In genomic region chr6:135260612-135261011, GRCh38 we compare ENCODE assay signal across 9 cellular contexts.
"Had no signal": no experiment of that assay in that cellular context is flagged by ENCODE, and none has a peak within 500 bp of the region (broad histone marks: within the 10 kb centered on the region; RNA-seq: fewer than 3 reads in every experiment).

No MANE protein-coding gene starts in this region.

- FAIRE-seq: HepG2 had no signal

- H3K27ac Mint-ChIP-seq: IgD-negative memory B cell had no signal

- H3K36me3 ChIP-seq: HAP-1 had no signal

- H3K4me3 ChIP-seq: GM23248, HAP-1 had no signal

- H3K27ac ChIP-seq: GM23248, HL-60 had no signal

- H2AFZ ChIP-seq: GM23248 had no signal

- DNase-seq: GM23248, GOT3, H7, KG1 had no signal

- H3K9me3 ChIP-seq: HAP-1 had no signal

- H3K36me3 Mint-ChIP-seq: IgD-negative memory B cell had no signal

- H3K4me3 Mint-ChIP-seq: IgD-negative memory B cell had no signal

- H3K9ac ChIP-seq: GM23248 had no signal

- ATAC-seq: HCT116, HepG2 had no signal

- H3K27me3 Mint-ChIP-seq: IgD-negative memory B cell had no signal
